8 cellular contexts compared by ENCODE assay signal in genomic region chr13:94711561-94712286, GRCh38. TPM values are rescaled to one million over a fixed set of nuclear protein-coding genes. Genes with fewer than 3 reads are reported as not detected.
DNase-seq lines count a peak whose midpoint lies in the region; ATAC-seq and TF ChIP-seq lines count a peak whose summit lies in the region.

No MANE protein-coding gene starts in this region.

- no peaks in the 10 kb centered on the region for H3K9me3 Mint-ChIP-seq in activated CD8-positive, alpha-beta T cell treated with anti-CD3 and anti-CD28 coated beads for 36 hours
- H3K9me3 Mint-ChIP-seq in activated CD8-positive, alpha-beta T cell treated with anti-CD3 and anti-CD28 coated beads, Interleukin-2, amount 10 ng/mL, durations not matched to agents 7 days and 5 days (ENCODE audit: insufficient read depth): no peaks in the 10 kb centered on the region

- intact Hi-C loops in activated CD8-positive, alpha-beta T cell treated with anti-CD3 and anti-CD28 coated beads for 36 hours (cut with micrococcal nuclease): loop anchor here (2.0 kb wide), 1 partner anchor 51 kb away; no protein-coding TSS in a partner anchor

- POLR2A ChIA-PET in activated CD8-positive, alpha-beta T cell treated with anti-CD3 and anti-CD28 coated beads for 36 hours (lab: Charles Lee): no interaction called here
- POLR2A ChIA-PET in activated CD8-positive, alpha-beta T cell treated with anti-CD3 and anti-CD28 coated beads, Interleukin-2, amount 10 ng/mL, durations not matched to agents 7 days and 5 days (lab: Charles Lee): no interaction called here

- H3K36me3 Mint-ChIP-seq in activated CD8-positive, alpha-beta T cell treated with anti-CD3 and anti-CD28 coated beads for 36 hours (ENCODE audit: low read depth): no peaks in the 10 kb centered on the region
- H3K36me3 Mint-ChIP-seq in activated CD8-positive, alpha-beta T cell treated with anti-CD3 and anti-CD28 coated beads, Interleukin-2, amount 10 ng/mL, durations not matched to agents 7 days and 5 days (ENCODE audit: low read depth): peaks cover 10% of the 10 kb centered on the region

- H3K4me1 Mint-ChIP-seq in activated CD8-positive, alpha-beta T cell treated with anti-CD3 and anti-CD28 coated beads for 36 hours (ENCODE audit: low read depth): peaks cover 27% of the 10 kb centered on the region
- H3K4me1 Mint-ChIP-seq in activated CD8-positive, alpha-beta T cell treated with anti-CD3 and anti-CD28 coated beads, Interleukin-2, amount 10 ng/mL, durations not matched to agents 7 days and 5 days (ENCODE audit: low read depth): peaks cover 19% of the 10 kb centered on the region

- TF ChIP-seq CTCF in activated CD8-positive, alpha-beta T cell treated with anti-CD3 and anti-CD28 coated beads for 36 hours (IDR thresholded peaks at IDR 0.05): no peak

- peak; percentile 35 for DNase-seq in activated CD8-positive, alpha-beta T cell treated with anti-CD3 and anti-CD28 coated beads for 36 hours
- DNase-seq in activated CD8-positive, alpha-beta T cell treated with anti-CD3 and anti-CD28 coated beads, Interleukin-2, amount 10 ng/mL, durations not matched to agents 7 days and 5 days: no peak
- DNase-seq in amniotic epithelial cell (ENCODE audit: low read depth) (peak; percentile 13), left kidney (ENCODE audit: low read depth, low spot score) (peak; percentile 56), NCI-H226 (no peak), epidermal melanocyte (ENCODE audit: insufficient read length, low spot score) (no peak), hepatic stellate cell (ENCODE audit: low spot score) (no peak)

- peak overlapping the region; percentile 48 for H3K4me3 Mint-ChIP-seq in activated CD8-positive, alpha-beta T cell treated with anti-CD3 and anti-CD28 coated beads for 36 hours
- no peak overlapping the region for H3K4me3 Mint-ChIP-seq in activated CD8-positive, alpha-beta T cell treated with anti-CD3 and anti-CD28 coated beads, Interleukin-2, amount 10 ng/mL, durations not matched to agents 7 days and 5 days

- H3K27ac Mint-ChIP-seq in activated CD8-positive, alpha-beta T cell treated with anti-CD3 and anti-CD28 coated beads for 36 hours: no peak overlapping the region
- no peak overlapping the region for H3K27ac Mint-ChIP-seq in activated CD8-positive, alpha-beta T cell treated with anti-CD3 and anti-CD28 coated beads, Interleukin-2, amount 10 ng/mL, durations not matched to agents 7 days and 5 days

- CTCF ChIA-PET in activated CD8-positive, alpha-beta T cell treated with anti-CD3 and anti-CD28 coated beads for 36 hours (lab: Charles Lee): no interaction called here
- CTCF ChIA-PET in activated CD8-positive, alpha-beta T cell treated with anti-CD3 and anti-CD28 coated beads, Interleukin-2, amount 10 ng/mL, durations not matched to agents 7 days and 5 days (lab: Charles Lee): no interaction called here

- H3K27me3 Mint-ChIP-seq in activated CD8-positive, alpha-beta T cell treated with anti-CD3 and anti-CD28 coated beads for 36 hours: peaks cover 68% of the 10 kb centered on the region
- H3K27me3 Mint-ChIP-seq in activated CD8-positive, alpha-beta T cell treated with anti-CD3 and anti-CD28 coated beads, Interleukin-2, amount 10 ng/mL, durations not matched to agents 7 days and 5 days (ENCODE audit: low read depth): peaks cover 76% of the 10 kb centered on the region

- peak; percentile 18 for ATAC-seq in activated CD8-positive, alpha-beta T cell treated with anti-CD3 and anti-CD28 coated beads for 36 hours
- ATAC-seq in activated CD8-positive, alpha-beta T cell treated with anti-CD3 and anti-CD28 coated beads, Interleukin-2, amount 10 ng/mL, durations not matched to agents 7 days and 5 days: no peak
- ATAC-seq in HG03039 (IDR thresholded peaks at IDR 0.05; ENCODE audit: unreplicated experiment): peak; percentile 10

RNA-seq across cellular contexts. Expression of gene SOX21, which starts 0.6 kb away (rescaled TPM):
- not detected for total RNA-seq in activated CD8-positive, alpha-beta T cell treated with anti-CD3 and anti-CD28 coated beads for 36 hours
- total RNA-seq in activated CD8-positive, alpha-beta T cell treated with anti-CD3 and anti-CD28 coated beads, Interleukin-2, amount 10 ng/mL, durations not matched to agents 7 days and 5 days: not detected

Comparison
In these comparisons a context has a peak if more than half of its experiments do, and no peak if none do; other contexts are left out.
1. DNase-seq: peak in activated CD8-positive, alpha-beta T cell treated with anti-CD3 and anti-CD28 coated beads for 36 hours (single experiment), amniotic epithelial cell (single experiment) and left kidney (single experiment); none in activated CD8-positive, alpha-beta T cell treated with anti-CD3 and anti-CD28 coated beads, Interleukin-2, amount 10 ng/mL, durations not matched to agents 7 days and 5 days (single experiment), NCI-H226 (single experiment), epidermal melanocyte (single experiment) and hepatic stellate cell (single experiment).